In genomic region chr17:79305831-79306687, GRCh38 we compare ENCODE assay signal across 12 cellular contexts.
A peak's percentile ranks its signal among the peaks of the same experiment; 100 is the strongest.
DNase-seq lines count a peak whose midpoint lies in the region; ATAC-seq and TF ChIP-seq lines count a peak whose summit lies in the region.
"Had no signal": no experiment of that assay in that cellular context is flagged by ENCODE, and none has a peak within 500 bp of the region (broad histone marks: within the 10 kb centered on the region; RNA-seq: fewer than 3 reads in every experiment).

No MANE protein-coding gene starts in this region.

- peak overlapping the region; percentile 77 to 81 for H3K27ac ChIP-seq in ascending aorta
- H3K27ac ChIP-seq: esophagus squamous epithelium, SJCRH30 had no signal

- H3K4me1 ChIP-seq in ascending aorta = peaks cover 12 to 26% of the 10 kb centered on the region in 2 donors
- H3K4me1 ChIP-seq: SJCRH30 had no signal

- H3K9me3 ChIP-seq in ascending aorta = no peaks in the 10 kb centered on the region
- H3K9me3 ChIP-seq: esophagus squamous epithelium, SJCRH30 had no signal

- peak overlapping the region; percentile 22 to 41 for H3K4me3 ChIP-seq in ascending aorta
- H3K4me3 ChIP-seq: esophagus squamous epithelium, SJCRH30 had no signal

- DNase-seq in LHCN-M2 (ENCODE audit: low read depth) (peak; percentile 7), ascending aorta (ENCODE audit: low spot score in 2 of 2) (peak; percentile 19 to 80), kidney glomerular epithelial cell (lab: John Stamatoyannopoulos, UW) (peak; percentile 8), stromal cell of bone marrow (ENCODE audit: low read depth) (peak; percentile 6), NCI-H2227 (lab: John Stamatoyannopoulos, UW; ENCODE audit: unreplicated experiment) (no peak), NCI-H2029 (lab: John Stamatoyannopoulos, UW) (no peak)
- DNase-seq: esophagus squamous epithelium, NCI-H510A, SJCRH30 had no signal

- peak in 1 of 3 experiments; percentile 5 for TF ChIP-seq CTCF in ascending aorta (IDR thresholded peaks at IDR 0.05)

- H3K36me3 ChIP-seq in ascending aorta = no peaks in the 10 kb centered on the region
- H3K36me3 ChIP-seq: esophagus squamous epithelium, SJCRH30 had no signal

- ATAC-seq in GM21367 (IDR thresholded peaks at IDR 0.05; ENCODE audit: unreplicated experiment) = no peak
- ATAC-seq: activated T-helper 17 cell treated with anti-CD3 and anti-CD28 coated beads, Interleukin-2, amount 50 U/mL, for 72 hours; stimulated activated effector memory CD8-positive, alpha-beta T cell treated with anti-CD3 and anti-CD28 coated beads, Interleukin-12 subunit alpha, Interleukin-12 subunit beta, amount 100 ng/mL, for 72 hours had no signal

- intact Hi-C loops in ascending aorta (cut with DNase I) = loop anchor here (10.0 kb wide), 1 partner anchor 281 kb away; the partner anchor contains the start of gene C1QTNF1

- no peaks in the 10 kb centered on the region for H3K27me3 ChIP-seq in ascending aorta

Comparison
In these comparisons a context has a peak if more than half of its experiments do, and no peak if none do; other contexts are left out.
1. DNase-seq: peak in LHCN-M2 (single experiment), ascending aorta (2 of 2), kidney glomerular epithelial cell (single experiment) and stromal cell of bone marrow (single experiment); none in NCI-H2227 (single experiment) and NCI-H2029 (single experiment).